In the genomic region with DNA sequence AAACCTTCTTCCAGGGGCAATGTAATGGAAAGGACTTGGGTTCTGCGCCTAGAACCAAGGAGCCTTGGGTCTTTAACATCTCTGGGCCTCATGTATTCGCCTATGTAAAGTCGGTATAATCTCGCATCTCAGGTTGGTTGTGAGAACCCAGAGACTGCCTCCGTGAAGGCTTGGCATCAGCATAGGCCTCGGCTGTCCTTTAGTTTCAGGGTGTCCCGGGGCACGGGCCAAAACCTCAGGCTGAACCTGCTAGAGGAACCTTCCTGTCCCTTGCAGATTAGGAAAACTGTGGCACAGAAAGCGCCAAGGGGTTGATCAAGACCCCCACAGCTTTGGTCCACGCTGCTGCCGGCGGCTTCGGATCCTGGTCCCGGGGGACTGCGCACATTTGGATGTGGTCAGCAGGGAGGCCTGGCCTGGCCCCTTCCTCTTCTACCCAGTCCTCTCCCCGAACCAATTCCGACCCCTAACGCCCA, we compare ENCODE assay signal across 8 cellular contexts. TPM values are rescaled to one million over a fixed set of nuclear protein-coding genes. Genes with fewer than 3 reads are reported as not detected.
DNase-seq lines count a peak whose midpoint lies in the region; ATAC-seq and TF ChIP-seq lines count a peak whose summit lies in the region.

No MANE protein-coding gene starts in this region.

- H3K36me3 ChIP-seq in body of pancreas (replicated peaks in 1 of 2; ENCODE audit: insufficient read depth in 1 of 2, low read depth in 2 of 2): no peaks in the 10 kb centered on the region
- H3K36me3 ChIP-seq in mesenchymal stem cell (ENCODE audit: control insufficient read depth in 1 of 2, insufficient read depth in 2 of 2, low read depth in 1 of 2, low read length in 2 of 2): peaks cover 0 to 11% of the 10 kb centered on the region in 2 experiments
- no peaks in the 10 kb centered on the region for H3K36me3 ChIP-seq in transverse colon

- peaks cover 15% of the 10 kb centered on the region for H3K79me1 ChIP-seq in mesenchymal stem cell (replicated peaks; ENCODE audit: low read length, poor library complexity, severe bottlenecking)

- in situ Hi-C loops in transverse colon (cut with MboI; ENCODE audit: low pct_ligation_motif_present in 1 of 4, low pct_unique_long_range_greater_than_20kb in 1 of 4, low sequenced_read_pairs in 3 of 4): no loop called here

- no peaks in the 10 kb centered on the region for H3K9me3 ChIP-seq in body of pancreas
- H3K9me3 ChIP-seq in mesenchymal stem cell (ENCODE audit: control insufficient read depth, low read length): no peaks in the 10 kb centered on the region
- H3K9me3 ChIP-seq in transverse colon: no peaks in the 10 kb centered on the region

- peak overlapping the region; percentile 85 for H3K27ac Mint-ChIP-seq in activated naive CD4-positive, alpha-beta T cell treated with anti-CD3 and anti-CD28 coated beads, Interleukin-2, amount 10 ng/mL, durations not matched to agents 7 days and 5 days

- H2AK5ac ChIP-seq in mesenchymal stem cell (ENCODE audit: low read length, severe bottlenecking): no peak overlapping the region

- peak overlapping the region; percentile 44 for H3K4me2 ChIP-seq in mesenchymal stem cell (ENCODE audit: low read length, poor library complexity, severe bottlenecking)

- H3K23ac ChIP-seq in mesenchymal stem cell (ENCODE audit: low read length in 2 of 2): no peak overlapping the region

- H3K27me3 Mint-ChIP-seq in activated naive CD4-positive, alpha-beta T cell treated with anti-CD3 and anti-CD28 coated beads, Interleukin-2, amount 10 ng/mL, durations not matched to agents 7 days and 5 days: peaks cover 3% of the 10 kb centered on the region

- WGBS in body of pancreas, 2 donors: 79 to 82% methylated on average over 11 to 18 of the region's 18 CpGs
- 65% methylated on average over 18 of the region's 18 CpGs for WGBS in mesenchymal stem cell
- WGBS in transverse colon (ENCODE audit: low coverage in 1 of 2), 2 donors: 83% methylated on average over 18 of the region's 18 CpGs; no CpG with 5 or more reads in 1 of the 2 donors

- peak overlapping the region; percentile 91 to 93 for H3K18ac ChIP-seq in mesenchymal stem cell (ENCODE audit: low read depth in 1 of 2, low read length in 2 of 2)

- no peak overlapping the region for H3K14ac ChIP-seq in mesenchymal stem cell (ENCODE audit: low read length in 2 of 2)

- no peaks in the 10 kb centered on the region for H3K27me3 ChIP-seq in body of pancreas
- no peaks in the 10 kb centered on the region for H3K27me3 ChIP-seq in mesenchymal stem cell (ENCODE audit: control insufficient read depth in 1 of 2, insufficient read depth in 1 of 2, low read length in 2 of 2)
- no peaks in the 10 kb centered on the region for H3K27me3 ChIP-seq in transverse colon

- no peak for TF ChIP-seq POLR2A in body of pancreas (IDR thresholded peaks at IDR 0.05)
- TF ChIP-seq POLR2A in transverse colon (IDR thresholded peaks at IDR 0.05): no peak

- H3K27ac ChIP-seq in body of pancreas (peak overlapping the region; percentile 46 to 74 (median 66)), mesenchymal stem cell (ENCODE audit: low read length, poor library complexity, severe bottlenecking) (peak overlapping the region; percentile 67), transverse colon (peak overlapping the region; percentile 78 to 88 (median 85))

- intact Hi-C loops in body of pancreas (cut with DNase I) (no loop called here), transverse colon (cut with DNase I; ENCODE audit: low total_unique reads) (no loop called here)

- H3K4me1 ChIP-seq in body of pancreas (peaks cover 29% of the 10 kb centered on the region), mesenchymal stem cell (ENCODE audit: control insufficient read depth, insufficient read depth, low read depth, low read length) (peaks cover 10% of the 10 kb centered on the region), transverse colon (peaks cover 4 to 54% (median 20%) of the 10 kb centered on the region in 4 donors)

- H2BK5ac ChIP-seq in mesenchymal stem cell (ENCODE audit: low read depth, low read length, poor library complexity, severe bottlenecking): no peak overlapping the region

- H3K9ac ChIP-seq in mesenchymal stem cell (ENCODE audit: low read length): peak overlapping the region; percentile 88

- H3K36me3 Mint-ChIP-seq in activated naive CD4-positive, alpha-beta T cell treated with anti-CD3 and anti-CD28 coated beads, Interleukin-2, amount 10 ng/mL, durations not matched to agents 7 days and 5 days: no peaks in the 10 kb centered on the region

- H2AFZ ChIP-seq in mesenchymal stem cell (ENCODE audit: low read depth, low read length): peak overlapping the region; percentile 74

- no peaks in the 10 kb centered on the region for H3K9me3 Mint-ChIP-seq in activated naive CD4-positive, alpha-beta T cell treated with anti-CD3 and anti-CD28 coated beads, Interleukin-2, amount 10 ng/mL, durations not matched to agents 7 days and 5 days

- H4K91ac ChIP-seq in mesenchymal stem cell (ENCODE audit: low read length): peak overlapping the region; percentile 83

- no peak overlapping the region for H2BK120ac ChIP-seq in mesenchymal stem cell (ENCODE audit: low read depth, low read length)

- no peak for TF ChIP-seq EP300 in transverse colon (IDR thresholded peaks at IDR 0.05; ENCODE audit: low read depth)

- no peak for DNase-seq in activated naive CD4-positive, alpha-beta T cell treated with anti-CD3 and anti-CD28 coated beads, Interleukin-2, amount 10 ng/mL, durations not matched to agents 7 days and 5 days
- no peak for DNase-seq in activated naive CD4-positive, alpha-beta T cell treated with anti-CD3 and anti-CD28 coated beads, Interleukin-2, amount 50 U/mL, for 16 hours
- no peak for DNase-seq in body of pancreas
- DNase-seq in mesenchymal stem cell: no peak
- no peak for DNase-seq in transverse colon
- no peak for DNase-seq in NCI-H1092 treated with DMSO at 0.1 percent for 48 hours (lab: John Stamatoyannopoulos, UW)
- no peak for DNase-seq in stimulated activated CD4-positive, alpha-beta T cell treated with anti-CD3 and anti-CD28 coated beads, Interleukin-2, amount 100 ng/mL, for 48 hours

- H4K8ac ChIP-seq in mesenchymal stem cell (ENCODE audit: low read length): peak overlapping the region; percentile 67

- H2BK12ac ChIP-seq in mesenchymal stem cell (ENCODE audit: low read length in 2 of 2): peak overlapping the region; percentile 21 to 31

- TF ChIP-seq CTCF in body of pancreas (IDR thresholded peaks at IDR 0.05) (no peak), transverse colon (IDR thresholded peaks at IDR 0.05) (no peak)

- H3K4me1 Mint-ChIP-seq in activated naive CD4-positive, alpha-beta T cell treated with anti-CD3 and anti-CD28 coated beads, Interleukin-2, amount 10 ng/mL, durations not matched to agents 7 days and 5 days: peaks cover 34% of the 10 kb centered on the region

- H3K4ac ChIP-seq in mesenchymal stem cell (ENCODE audit: low read depth in 1 of 2, low read length in 2 of 2): peak overlapping the region; percentile 1 to 65

- H2BK15ac ChIP-seq in mesenchymal stem cell (ENCODE audit: low read depth, poor library complexity, severe bottlenecking): no peak overlapping the region

- CTCF ChIA-PET in activated naive CD4-positive, alpha-beta T cell treated with anti-CD3 and anti-CD28 coated beads, Interleukin-2, amount 10 ng/mL, durations not matched to agents 7 days and 5 days (lab: Charles Lee): no interaction called here

- H3K4me3 Mint-ChIP-seq in activated naive CD4-positive, alpha-beta T cell treated with anti-CD3 and anti-CD28 coated beads, Interleukin-2, amount 10 ng/mL, durations not matched to agents 7 days and 5 days: peak overlapping the region; percentile 96

- ATAC-seq in body of pancreas (no peak), HG03565 (IDR thresholded peaks at IDR 0.05; ENCODE audit: unreplicated experiment) (no peak)

- H3K4me3 ChIP-seq in body of pancreas: no peak overlapping the region
- peak overlapping the region; percentile 38 to 99 for H3K4me3 ChIP-seq in mesenchymal stem cell (ENCODE audit: insufficient read depth in 1 of 2, low read depth in 1 of 2, low read length in 2 of 2)
- H3K4me3 ChIP-seq in transverse colon: peak overlapping the region in 3 of 4 donors; percentile 85 to 98 (median 90)

RNA-seq across cellular contexts. Expression of a gene that starts 0.8 kb away (rescaled TPM):
- total RNA-seq in body of pancreas (10 to 100 TPM in 1 of 2 donors, 1 to 10 TPM in 1; 7.8 to 18.5 TPM), transverse colon (10 to 100 TPM; 13.3 to 23.8 (median 17.7) TPM)
- 13.6 TPM for polyA plus RNA-seq in mesenchymal stem cell (2013, experiment 1 of 2)
- 13.0 TPM for polyA plus RNA-seq in mesenchymal stem cell (2013, experiment 2 of 2)

RNA-seq across cellular contexts. Expression of a gene that starts 41.8 kb away (rescaled TPM):
- total RNA-seq in body of pancreas (1 to 10 TPM; 8.3 to 9.9 TPM), transverse colon (10 to 100 TPM in 1 of 4 donors, 1 to 10 TPM in 3; 1.5 to 69.1 (median 5.5) TPM)
- 32.5 TPM for polyA plus RNA-seq in mesenchymal stem cell (2013, experiment 1 of 2)
- polyA plus RNA-seq in mesenchymal stem cell (2013, experiment 2 of 2): 32.0 TPM

RNA-seq across cellular contexts. Expression of a gene that starts 50.7 kb away (rescaled TPM):
- total RNA-seq in body of pancreas (10 to 100 TPM; 25.7 to 25.9 TPM), transverse colon (10 to 100 TPM; 32.2 to 74.8 (median 42.0) TPM)
- polyA plus RNA-seq in mesenchymal stem cell (2013, experiment 1 of 2): 11.1 TPM
- 11.5 TPM for polyA plus RNA-seq in mesenchymal stem cell (2013, experiment 2 of 2)

RNA-seq across cellular contexts. Expression of a gene that starts 50.8 kb away (rescaled TPM):
- total RNA-seq in body of pancreas (100 to 1,000 TPM in 1 of 2 donors, 10 to 100 TPM in 1; 73.9 to 104 TPM), transverse colon (10 to 100 TPM; 30.0 to 91.1 (median 55.1) TPM)
- polyA plus RNA-seq in mesenchymal stem cell (2013, experiment 1 of 2): 6.1 TPM
- polyA plus RNA-seq in mesenchymal stem cell (2013, experiment 2 of 2): 5.7 TPM

RNA-seq across cellular contexts. Expression of a gene that starts 55.6 kb away (rescaled TPM):
- total RNA-seq in body of pancreas (100 to 1,000 TPM in 1 of 2 donors, 10 to 100 TPM in 1; 76.8 to 352 TPM), transverse colon (100 to 1,000 TPM in 1 of 4 donors, 10 to 100 TPM in 3; 29.5 to 136 (median 76.6) TPM)
- polyA plus RNA-seq in mesenchymal stem cell (2013, experiment 1 of 2): 4.1 TPM
- 3.3 TPM for polyA plus RNA-seq in mesenchymal stem cell (2013, experiment 2 of 2)

Comparison
In these comparisons a context has a peak if more than half of its experiments do, and no peak if none do; other contexts are left out.
1. H3K4me3 ChIP-seq: peak in mesenchymal stem cell (2 of 2) and transverse colon (3 of 4); none in body of pancreas (0 of 2).
2. Peak in every context shown above with its lines, with median percentiles within 50 percentile points of each other: H3K27ac ChIP-seq.